Comparison of ENCODE assay signal across 18 cellular contexts in genomic region chrX:66676990-66677389, GRCh38. TPM values are rescaled to one million over a fixed set of nuclear protein-coding genes. Genes with fewer than 3 reads are reported as not detected.
DNase-seq lines count a peak whose midpoint lies in the region; ATAC-seq, FAIRE-seq and TF ChIP-seq lines count a peak whose summit lies in the region.
"Had no signal": no experiment of that assay in that cellular context is flagged by ENCODE, and none has a peak within 500 bp of the region (broad histone marks: within the 10 kb centered on the region; RNA-seq: fewer than 3 reads in every experiment).

No MANE protein-coding gene starts in this region.

- H3K4me1 ChIP-seq in endothelial cell of umbilical vein (ENCODE audit: control insufficient read depth, extremely low read depth, insufficient read depth, low read length) (no peaks in the 10 kb centered on the region), osteoblast (ENCODE audit: insufficient read depth, low read length) (peaks cover 9% of the 10 kb centered on the region)
- H3K4me1 ChIP-seq: psoas muscle, upper lobe of right lung had no signal

- POLR2A ChIA-PET in endothelial cell of umbilical vein (lab: Charles Lee): no interaction called here

- H3K27ac ChIP-seq in endothelial cell of umbilical vein (ENCODE audit: insufficient read depth, low read depth, low read length) (peak overlapping the region; percentile 48), osteoblast (ENCODE audit: low read depth, low read length) (peak overlapping the region; percentile 79)
- H3K27ac ChIP-seq: psoas muscle, upper lobe of right lung had no signal

- CTCF ChIA-PET in endothelial cell of umbilical vein (lab: Charles Lee): no interaction called here

- H3K27me3 ChIP-seq in endothelial cell of umbilical vein (ENCODE audit: control insufficient read depth in 2 of 2, insufficient read depth in 2 of 2, low read length in 2 of 2): no peaks in the 10 kb centered on the region
- H3K27me3 ChIP-seq in osteoblast (ENCODE audit: insufficient read depth, low read length): no peaks in the 10 kb centered on the region
- H3K27me3 ChIP-seq: upper lobe of right lung had no signal

- no peaks in the 10 kb centered on the region for H4K20me1 ChIP-seq in endothelial cell of umbilical vein (replicated peaks; ENCODE audit: control insufficient read depth, extremely low read depth, insufficient read depth, low read length)
- H4K20me1 ChIP-seq in osteoblast (ENCODE audit: insufficient read depth, low read length): no peaks in the 10 kb centered on the region

- no peak overlapping the region for H3K27ac Mint-ChIP-seq in stimulated activated memory B cell treated with anti-CD40 and anti-IgM and Interleukin-4, amounts not matched to agents 10 μg/mL and 1 μg/mL and 100 μg/mL, for 72 hours
- H3K27ac Mint-ChIP-seq: naive thymus-derived CD4-positive, alpha-beta T cell had no signal

- peak; percentile 0 for DNase-seq in Daoy (ENCODE audit: low read depth)
- DNase-seq in RKO (ENCODE audit: low spot score): peak; percentile 23
- peak; percentile 23 for DNase-seq in endothelial cell of umbilical vein (ENCODE audit: low read depth, low spot score)
- no peak for DNase-seq in osteoblast (ENCODE audit: insufficient read length, low spot score, missing footprints)
- no peak for DNase-seq in NOMO-1 treated with DMSO at 0.1 percent for 48 hours (lab: John Stamatoyannopoulos, UW; ENCODE audit: unreplicated experiment)
- no peak for DNase-seq in HuH-7.5 (ENCODE audit: low spot score)
- DNase-seq: activated CD4-positive, alpha-beta T cell treated with anti-CD3 and anti-CD28 coated beads, Interleukin-2, amount 50 U/mL, for 4 hours; anterior cingulate cortex; effector CD8-positive, alpha-beta T cell; head of caudate nucleus; naive thymus-derived CD4-positive, alpha-beta T cell; NCI-H2029 treated with DMSO at 0.1 percent for 48 hours; psoas muscle; SHP77 treated with DMSO at 0.1 percent for 48 hours; stimulated activated CD4-positive, alpha-beta T cell treated with anti-CD3 and anti-CD28 coated beads, Interleukin-2, amount 100 ng/mL, for 24 hours; upper lobe of right lung had no signal

- H2AFZ ChIP-seq in endothelial cell of umbilical vein (ENCODE audit: low read depth, low read length): no peak overlapping the region
- no peak overlapping the region for H2AFZ ChIP-seq in osteoblast (ENCODE audit: low read length)

- no peaks in the 10 kb centered on the region for H3K27me3 Mint-ChIP-seq in stimulated activated memory B cell treated with anti-CD40 and anti-IgM and Interleukin-4, amounts not matched to agents 10 μg/mL and 1 μg/mL and 100 μg/mL, for 72 hours

- no peak for TF ChIP-seq POLR2A in endothelial cell of umbilical vein (IDR thresholded peaks at IDR 0.05; ENCODE audit: low read depth, low read length)

- dilution Hi-C loops in endothelial cell of umbilical vein (cut with MboI; ENCODE audit: extremely low pct_ligation_motif_present, low sequenced_read_pairs): no loop called here

- H3K9me1 ChIP-seq in endothelial cell of umbilical vein (replicated peaks; ENCODE audit: control insufficient read depth, extremely low read depth, insufficient read depth, low read length): no peaks in the 10 kb centered on the region

- no peak for TF ChIP-seq CTCF in endothelial cell of umbilical vein (IDR thresholded peaks at IDR 0.05; ENCODE audit: extremely low read depth in 1 of 2, insufficient read depth in 1 of 2, low read depth in 1 of 2, low read length in 2 of 2)
- TF ChIP-seq CTCF in osteoblast (IDR thresholded peaks at IDR 0.05; ENCODE audit: extremely low read depth, low read depth, low read length): no peak

- no peaks in the 10 kb centered on the region for H3K79me2 ChIP-seq in endothelial cell of umbilical vein (ENCODE audit: control insufficient read depth, insufficient read depth, low read length)
- H3K79me2 ChIP-seq in osteoblast (ENCODE audit: insufficient read depth, low read length): no peaks in the 10 kb centered on the region

- no peak overlapping the region for H3K9ac ChIP-seq in endothelial cell of umbilical vein (replicated peaks; ENCODE audit: extremely low read depth, insufficient read depth, low read length)

- H3K36me3 ChIP-seq in endothelial cell of umbilical vein (ENCODE audit: control insufficient read depth in 2 of 2, extremely low read depth in 1 of 2, insufficient read depth in 2 of 2, low read length in 2 of 2): no peaks in the 10 kb centered on the region
- no peaks in the 10 kb centered on the region for H3K36me3 ChIP-seq in osteoblast (ENCODE audit: insufficient read depth, low read length)
- H3K36me3 ChIP-seq: upper lobe of right lung had no signal

- BruUV-seq in endothelial cell of umbilical vein (replicated peaks; lab: Mats Ljungman, UMichigan): no TSS peak

- no peak overlapping the region for H3K4me3 Mint-ChIP-seq in stimulated activated memory B cell treated with anti-CD40 and anti-IgM and Interleukin-4, amounts not matched to agents 10 μg/mL and 1 μg/mL and 100 μg/mL, for 72 hours
- H3K4me3 Mint-ChIP-seq: naive thymus-derived CD4-positive, alpha-beta T cell had no signal

- no peak for ATAC-seq in GM21447 (IDR thresholded peaks at IDR 0.05; ENCODE audit: unreplicated experiment)
- ATAC-seq in stimulated activated memory B cell treated with anti-CD40 and anti-IgM and Interleukin-4, amounts not matched to agents 10 μg/mL and 1 μg/mL and 100 μg/mL, for 72 hours: no peak
- ATAC-seq: naive thymus-derived CD4-positive, alpha-beta T cell; psoas muscle; upper lobe of right lung had no signal

- no peaks in the 10 kb centered on the region for H3K9me3 Mint-ChIP-seq in stimulated activated memory B cell treated with anti-CD40 and anti-IgM and Interleukin-4, amounts not matched to agents 10 μg/mL and 1 μg/mL and 100 μg/mL, for 72 hours

- no peaks in the 10 kb centered on the region for H3K4me1 Mint-ChIP-seq in stimulated activated memory B cell treated with anti-CD40 and anti-IgM and Interleukin-4, amounts not matched to agents 10 μg/mL and 1 μg/mL and 100 μg/mL, for 72 hours
- H3K4me1 Mint-ChIP-seq: naive thymus-derived CD4-positive, alpha-beta T cell had no signal

- no peaks in the 10 kb centered on the region for H3K36me3 Mint-ChIP-seq in stimulated activated memory B cell treated with anti-CD40 and anti-IgM and Interleukin-4, amounts not matched to agents 10 μg/mL and 1 μg/mL and 100 μg/mL, for 72 hours
- H3K36me3 Mint-ChIP-seq: naive thymus-derived CD4-positive, alpha-beta T cell had no signal

- FAIRE-seq in endothelial cell of umbilical vein (lab: Jason Lieb, UNC): peak; percentile 65

- H3K9me3 ChIP-seq in endothelial cell of umbilical vein (replicated peaks; ENCODE audit: control insufficient read depth, insufficient read depth, low read length) (no peaks in the 10 kb centered on the region), osteoblast (ENCODE audit: low read depth, low read length) (no peaks in the 10 kb centered on the region)
- H3K9me3 ChIP-seq: upper lobe of right lung had no signal

- intact Hi-C loops in endothelial cell of umbilical vein (cut with micrococcal nuclease): no loop called here

- no peak overlapping the region for H3K4me2 ChIP-seq in endothelial cell of umbilical vein (ENCODE audit: insufficient read depth, low read length)
- peak overlapping the region; percentile 60 for H3K4me2 ChIP-seq in osteoblast (ENCODE audit: insufficient read depth, low read length)

- H3K4me3 ChIP-seq in endothelial cell of umbilical vein (replicated peaks in 1 of 3; ENCODE audit: insufficient read depth in 1 of 3, low read depth in 1 of 3, low read length in 3 of 3) (no peak overlapping the region), osteoblast (ENCODE audit: insufficient read depth, low read length) (peak overlapping the region; percentile 33)
- H3K4me3 ChIP-seq: psoas muscle, upper lobe of right lung had no signal

TF ChIP-seq in endothelial cell of umbilical vein, 7 proteins besides CTCF, POLR2A, EP300 and RAD21:
- TF ChIP-seq FOS (IDR thresholded peaks at IDR 0.05; ENCODE audit: borderline replicate concordance, insufficient read depth, low read length): no peak
- no peak for TF ChIP-seq EZH2 (IDR thresholded peaks at IDR 0.05; ENCODE audit: borderline replicate concordance, low read depth, low read length, severe bottlenecking)
- no peak for TF ChIP-seq JUN (IDR thresholded peaks at IDR 0.05; ENCODE audit: borderline replicate concordance, insufficient read depth, insufficient read length, low read depth)
- TF ChIP-seq MAX (IDR thresholded peaks at IDR 0.05; ENCODE audit: insufficient read depth, insufficient read length): no peak
- TF ChIP-seq GATA2 (IDR thresholded peaks at IDR 0.05; ENCODE audit: insufficient read depth, insufficient read length, low read depth, low read length): no peak
- no peak for TF ChIP-seq MYC (IDR thresholded peaks at IDR 0.05; ENCODE audit: low read depth, low read length)
- no peak for TF ChIP-seq POLR2AphosphoS5 (IDR thresholded peaks at IDR 0.05; ENCODE audit: insufficient read depth, low read depth, low read length)

RNA-seq across cellular contexts. Expression of gene EDA2R, which starts 38.1 kb away (rescaled TPM):
- total RNA-seq in Daoy (2014; rRNA removed; shearing (Covaris generic)): 0.40 TPM in 1 of 2 replicates, not detected in the other
- total RNA-seq in endothelial cell of umbilical vein (0.39 and 1.9 TPM in 2 replicates), osteoblast (13.4 and 17.1 TPM in 2 replicates)
- polyA plus RNA-seq in endothelial cell of umbilical vein: 1.5 and 1.9 TPM in 2 replicates
- 0.93 and 1.1 TPM in 2 replicates for polyA plus RNA-seq in endothelial cell of umbilical vein (2011; cell fraction: cytosol; rRNA removed)
- 8.9 and 10.4 TPM in 2 replicates for polyA plus RNA-seq in endothelial cell of umbilical vein (2011; cell fraction: nucleus; rRNA removed)
- 9.9 and 10.1 TPM in 2 replicates for polyA plus RNA-seq in endothelial cell of umbilical vein (2012)
- 4.1 and 4.4 TPM in 2 replicates for polyA minus RNA-seq in endothelial cell of umbilical vein
- not detected for polyA minus RNA-seq in endothelial cell of umbilical vein (2011; cell fraction: cytosol; rRNA and poly(A)+ RNA removed)
- 2.9 and 5.0 TPM in 2 replicates for polyA minus RNA-seq in endothelial cell of umbilical vein (2011; cell fraction: nucleus; rRNA and poly(A)+ RNA removed)

Comparison
In these comparisons a context has a peak if more than half of its experiments do, and no peak if none do; other contexts are left out.
1. DNase-seq: peak in Daoy (single experiment), RKO (single experiment) and endothelial cell of umbilical vein (single experiment); none in osteoblast (single experiment), NOMO-1 treated with DMSO at 0.1 percent for 48 hours (single experiment) and HuH-7.5 (single experiment).